23 cellular contexts compared by ENCODE assay signal in genomic region chr20:3081641-3082040, GRCh38. TPM values are rescaled to one million over a fixed set of nuclear protein-coding genes. Genes with fewer than 3 reads are reported as not detected.
A peak's percentile ranks its signal among the peaks of the same experiment; 100 is the strongest.
DNase-seq lines count a peak whose midpoint lies in the region; ATAC-seq, FAIRE-seq and TF ChIP-seq lines count a peak whose summit lies in the region.
"Had no signal": no experiment of that assay in that cellular context is flagged by ENCODE, and none has a peak within 500 bp of the region (broad histone marks: within the 10 kb centered on the region; RNA-seq: fewer than 3 reads in every experiment).

No MANE protein-coding gene starts in this region.

- H3K27me3 ChIP-seq in CD4-positive, alpha-beta memory T cell (ENCODE audit: insufficient read depth, low read length) = peaks cover 16% of the 10 kb centered on the region
- no peaks in the 10 kb centered on the region for H3K27me3 ChIP-seq in Panc1 (ENCODE audit: control insufficient read depth, insufficient read depth, low read length)
- peaks cover 32 to 47% of the 10 kb centered on the region in 2 experiments for H3K27me3 ChIP-seq in endothelial cell of umbilical vein (ENCODE audit: control insufficient read depth in 2 of 2, insufficient read depth in 2 of 2, low read length in 2 of 2)
- peaks cover 24% of the 10 kb centered on the region for H3K27me3 ChIP-seq in mammary epithelial cell (ENCODE audit: insufficient read depth, low read length)

- H3K4me3 ChIP-seq in CD4-positive, alpha-beta memory T cell (ENCODE audit: low read length in 2 of 2) = no peak overlapping the region
- H3K4me3 ChIP-seq in Panc1 (ENCODE audit: low read depth in 2 of 2, low read length in 2 of 2) (no peak overlapping the region), endothelial cell of umbilical vein (replicated peaks in 1 of 3; ENCODE audit: insufficient read depth in 1 of 3, low read depth in 1 of 3, low read length in 3 of 3) (no peak overlapping the region), mammary epithelial cell (replicated peaks in 1 of 3; ENCODE audit: insufficient read depth in 1 of 3, low read depth in 2 of 3, low read length in 3 of 3) (no peak overlapping the region)
- H3K4me3 ChIP-seq: BLaER1 had no signal

- no TSS peak for BruUV-seq in Panc1 (replicated peaks; lab: Mats Ljungman, UMichigan)
- BruUV-seq in endothelial cell of umbilical vein (replicated peaks; lab: Mats Ljungman, UMichigan) = no TSS peak
- BruUV-seq in mammary epithelial cell (replicated peaks; lab: Mats Ljungman, UMichigan) = no TSS peak

- no peak for TF ChIP-seq POLR2A in endothelial cell of umbilical vein (IDR thresholded peaks at IDR 0.05; ENCODE audit: low read depth, low read length)

- POLR2A ChIA-PET in CD4-positive, alpha-beta memory T cell (lab: Charles Lee; ENCODE audit: partially characterized antibody) = no interaction called here
- POLR2A ChIA-PET in Panc1 (lab: Charles Lee) = no interaction called here
- POLR2A ChIA-PET in endothelial cell of umbilical vein (lab: Charles Lee) = no interaction called here

- dilution Hi-C loops in endothelial cell of umbilical vein (cut with MboI; ENCODE audit: extremely low pct_ligation_motif_present, low sequenced_read_pairs) (no loop called here), mammary epithelial cell (cut with HindIII; ENCODE audit: low sequenced_read_pairs) (no loop called here)

- peaks cover 4 to 16% (median 5%) of the 10 kb centered on the region in 4 donors for H3K4me1 Mint-ChIP-seq in CD4-positive, alpha-beta memory T cell
- peaks cover 3% of the 10 kb centered on the region for H3K4me1 Mint-ChIP-seq in osteocyte (ENCODE audit: unreplicated experiment)
- H3K4me1 Mint-ChIP-seq: neural crest cell had no signal

- no peak overlapping the region for H3K27ac ChIP-seq in CD4-positive, alpha-beta memory T cell (ENCODE audit: low read depth, low read length)
- H3K27ac ChIP-seq in Panc1 (ENCODE audit: low read length) (no peak overlapping the region), endothelial cell of umbilical vein (ENCODE audit: insufficient read depth, low read depth, low read length) (no peak overlapping the region), mammary epithelial cell (ENCODE audit: insufficient read depth, low read depth, low read length) (no peak overlapping the region)
- H3K27ac ChIP-seq: BLaER1, esophagus squamous epithelium, tibial artery had no signal

- H3K4me2 ChIP-seq in endothelial cell of umbilical vein (ENCODE audit: insufficient read depth, low read length) (no peak overlapping the region), mammary epithelial cell (ENCODE audit: insufficient read depth, low read depth, low read length) (no peak overlapping the region)
- H3K4me2 ChIP-seq: BLaER1 had no signal

- no peaks in the 10 kb centered on the region for H3K9me1 ChIP-seq in endothelial cell of umbilical vein (replicated peaks; ENCODE audit: control insufficient read depth, extremely low read depth, insufficient read depth, low read length)

- ATAC-seq in Panc1 (peak; percentile 4; the same call in 1 of the 2 replicates), HG03196 (IDR thresholded peaks at IDR 0.05; ENCODE audit: unreplicated experiment) (no peak), GM18498 (IDR thresholded peaks at IDR 0.05; ENCODE audit: unreplicated experiment) (no peak)
- ATAC-seq: stimulated activated naive CD8-positive, alpha-beta T cell treated with anti-CD3 and anti-CD28 coated beads, Interleukin-15, Interleukin-2, amounts not matched to agents 100 U/mL and 50 U/mL, for 24 hours had no signal

- H2AFZ ChIP-seq in endothelial cell of umbilical vein (ENCODE audit: low read depth, low read length) = no peak overlapping the region
- no peak overlapping the region for H2AFZ ChIP-seq in mammary epithelial cell (ENCODE audit: low read depth, low read length)

- H3K79me2 ChIP-seq in endothelial cell of umbilical vein (ENCODE audit: control insufficient read depth, insufficient read depth, low read length) = no peaks in the 10 kb centered on the region
- H3K79me2 ChIP-seq in mammary epithelial cell (ENCODE audit: insufficient read depth, low read length) = no peaks in the 10 kb centered on the region

- peaks cover 20 to 34% of the 10 kb centered on the region in 2 donors for H3K27me3 Mint-ChIP-seq in CD4-positive, alpha-beta memory T cell
- peaks cover 57% of the 10 kb centered on the region for H3K27me3 Mint-ChIP-seq in osteocyte (ENCODE audit: unreplicated experiment)

- H4K20me1 ChIP-seq in endothelial cell of umbilical vein (replicated peaks; ENCODE audit: control insufficient read depth, extremely low read depth, insufficient read depth, low read length) (no peaks in the 10 kb centered on the region), mammary epithelial cell (ENCODE audit: insufficient read depth, low read length) (no peaks in the 10 kb centered on the region)

- TF ChIP-seq CTCF in Panc1 (IDR thresholded peaks at IDR 0.05) = no peak
- TF ChIP-seq CTCF in endothelial cell of umbilical vein (IDR thresholded peaks at IDR 0.05; ENCODE audit: extremely low read depth in 1 of 2, insufficient read depth in 1 of 2, low read depth in 1 of 2, low read length in 2 of 2) = no peak
- no peak for TF ChIP-seq CTCF in osteocyte (IDR thresholded peaks at IDR 0.05)
- no peak for TF ChIP-seq CTCF in mammary epithelial cell (conservative IDR thresholded peaks at IDR 0.05 in 1 of 2, IDR thresholded peaks at IDR 0.05 in 1 of 2; ENCODE audit: extremely low read depth in 1 of 2, insufficient read depth in 1 of 2, low read depth in 1 of 2, low read length in 2 of 2)

- WGBS in mammary epithelial cell (ENCODE audit: low coverage, missing lambda C conversion rate) = 92% methylated on average over 11 of the region's 11 CpGs

- H3K36me3 ChIP-seq in CD4-positive, alpha-beta memory T cell (ENCODE audit: insufficient read depth, low read length) = no peaks in the 10 kb centered on the region
- no peaks in the 10 kb centered on the region for H3K36me3 ChIP-seq in Panc1 (ENCODE audit: control insufficient read depth, insufficient read depth, low read length)
- no peaks in the 10 kb centered on the region for H3K36me3 ChIP-seq in endothelial cell of umbilical vein (ENCODE audit: control insufficient read depth in 2 of 2, extremely low read depth in 1 of 2, insufficient read depth in 2 of 2, low read length in 2 of 2)
- no peaks in the 10 kb centered on the region for H3K36me3 ChIP-seq in mammary epithelial cell (ENCODE audit: insufficient read depth, low read length)
- H3K36me3 ChIP-seq: BLaER1, esophagus squamous epithelium, tibial artery had no signal

- H3K27ac Mint-ChIP-seq in CD4-positive, alpha-beta memory T cell = no peak overlapping the region
- no peak overlapping the region for H3K27ac Mint-ChIP-seq in osteocyte (ENCODE audit: unreplicated experiment)

- H3K36me3 Mint-ChIP-seq in CD4-positive, alpha-beta memory T cell = no peaks in the 10 kb centered on the region
- H3K36me3 Mint-ChIP-seq in osteocyte (ENCODE audit: unreplicated experiment) = no peaks in the 10 kb centered on the region

- peaks cover 16% of the 10 kb centered on the region for H3K4me1 ChIP-seq in CD4-positive, alpha-beta memory T cell (ENCODE audit: insufficient read depth, low read length)
- H3K4me1 ChIP-seq in Panc1 (ENCODE audit: control insufficient read depth, insufficient read depth, low read length) = peaks cover 16% of the 10 kb centered on the region
- H3K4me1 ChIP-seq in endothelial cell of umbilical vein (ENCODE audit: control insufficient read depth, extremely low read depth, insufficient read depth, low read length) = peaks cover 2% of the 10 kb centered on the region
- H3K4me1 ChIP-seq in mammary epithelial cell (ENCODE audit: insufficient read depth, low read length) = no peaks in the 10 kb centered on the region
- H3K4me1 ChIP-seq: BLaER1 had no signal

- in situ Hi-C loops in Panc1 (cut with HindIII; ENCODE audit: low pct_unique_long_range_greater_than_20kb, low sequenced_read_pairs) (no loop called here), mammary epithelial cell (cut with MboI; ENCODE audit: low sequenced_read_pairs in 2 of 2) (no loop called here)

- FAIRE-seq in endothelial cell of umbilical vein (lab: Jason Lieb, UNC) = no peak
- FAIRE-seq: astrocyte had no signal

- CTCF ChIA-PET in CD4-positive, alpha-beta memory T cell (lab: Charles Lee; ENCODE audit: partially characterized antibody) = no interaction called here
- CTCF ChIA-PET in Panc1 (lab: Charles Lee) (no interaction called here), endothelial cell of umbilical vein (lab: Charles Lee) (no interaction called here), mammary epithelial cell (lab: Charles Lee; ENCODE audit: low non-redundant PET) (no interaction called here)

- H3K9me3 ChIP-seq in CD4-positive, alpha-beta memory T cell (ENCODE audit: control insufficient read depth in 1 of 2, low read length in 2 of 2) = no peaks in the 10 kb centered on the region
- H3K9me3 ChIP-seq in Panc1 (ENCODE audit: control insufficient read depth, insufficient read depth, low read depth, low read length) (no peaks in the 10 kb centered on the region), endothelial cell of umbilical vein (replicated peaks; ENCODE audit: control insufficient read depth, insufficient read depth, low read length) (no peaks in the 10 kb centered on the region), mammary epithelial cell (replicated peaks; ENCODE audit: insufficient read depth, low read length) (no peaks in the 10 kb centered on the region)
- H3K9me3 ChIP-seq: BLaER1, esophagus squamous epithelium, tibial artery had no signal

- DNase-seq in CD4-positive, alpha-beta memory T cell = no peak
- DNase-seq in Panc1 (ENCODE audit: low read depth, low spot score) (no peak), endothelial cell of umbilical vein (ENCODE audit: low read depth, low spot score) (no peak), osteocyte (ENCODE audit: extremely low spot score, unreplicated experiment) (no peak), mammary epithelial cell (no peak)
- DNase-seq: activated CD8-positive, alpha-beta memory T cell treated with anti-CD3 and anti-CD28 coated beads, Interleukin-2, amount 50 U/mL, for 48 hours; activated naive CD4-positive, alpha-beta T cell; cerebellar nuclear complex; effector CD8-positive, alpha-beta T cell; esophagus squamous epithelium; GF-D8; KBM-7; mesenchymal stem cell; stimulated activated CD4-positive, alpha-beta T cell treated with anti-CD3 and anti-CD28 coated beads, Interleukin-2, amount 100 ng/mL, for 48 hours; stimulated activated naive CD8-positive, alpha-beta T cell treated with anti-CD3 and anti-CD28 coated beads, Interleukin-15, Interleukin-2, amounts not matched to agents 100 U/mL and 50 U/mL, for 24 hours had no signal

- intact Hi-C loops in CD4-positive, alpha-beta memory T cell (cut with micrococcal nuclease) = no loop called here
- intact Hi-C loops in Panc1 (cut with micrococcal nuclease; ENCODE audit: unreplicated experiment) (no loop called here), endothelial cell of umbilical vein (cut with micrococcal nuclease) (no loop called here), mammary epithelial cell (cut with micrococcal nuclease) (no loop called here)

- H3K9me3 Mint-ChIP-seq in CD4-positive, alpha-beta memory T cell = no peaks in the 10 kb centered on the region
- no peaks in the 10 kb centered on the region for H3K9me3 Mint-ChIP-seq in osteocyte (ENCODE audit: unreplicated experiment)
- H3K9me3 Mint-ChIP-seq: neural crest cell had no signal

- H3K4me3 Mint-ChIP-seq in CD4-positive, alpha-beta memory T cell = peak overlapping the region in 7 of 8 donors; percentile 7 to 79 (median 20)
- H3K4me3 Mint-ChIP-seq in osteocyte (ENCODE audit: unreplicated experiment) = peak overlapping the region; percentile 44
- H3K4me3 Mint-ChIP-seq: neural crest cell had no signal

- H3K9ac ChIP-seq in endothelial cell of umbilical vein (replicated peaks; ENCODE audit: extremely low read depth, insufficient read depth, low read length) (no peak overlapping the region), mammary epithelial cell (ENCODE audit: insufficient read depth, low read length) (no peak overlapping the region)
- H3K9ac ChIP-seq: BLaER1 had no signal

RNA-seq across cellular contexts. Expression of gene AVP, which starts 2.9 kb away (rescaled TPM):
- not detected for total RNA-seq in CD4-positive, alpha-beta memory T cell
- polyA plus RNA-seq in CD4-positive, alpha-beta memory T cell = not detected
- not detected for total RNA-seq in Panc1 (2021; ENCODE audit: unreplicated experiment)
- polyA plus RNA-seq in Panc1 (2012; ENCODE audit: insufficient read length) = not detected
- not detected in 2 replicates for total RNA-seq in endothelial cell of umbilical vein
- polyA plus RNA-seq in endothelial cell of umbilical vein = not detected in 2 replicates
- not detected in 2 replicates for polyA plus RNA-seq in endothelial cell of umbilical vein (2011; cell fraction: cytosol; rRNA removed)
- polyA plus RNA-seq in endothelial cell of umbilical vein (2011; cell fraction: nucleus; rRNA removed) = not detected in 2 replicates
- not detected in 2 replicates for polyA plus RNA-seq in endothelial cell of umbilical vein (2012)
- polyA minus RNA-seq in endothelial cell of umbilical vein = not detected in 2 replicates
- polyA minus RNA-seq in endothelial cell of umbilical vein (2011; cell fraction: cytosol; rRNA and poly(A)+ RNA removed) = not detected
- polyA minus RNA-seq in endothelial cell of umbilical vein (2011; cell fraction: nucleus; rRNA and poly(A)+ RNA removed) = not detected in 2 replicates
- not detected in 2 replicates for total RNA-seq in osteocyte
- total RNA-seq in mammary epithelial cell = not detected
- polyA plus RNA-seq in mammary epithelial cell = not detected
- polyA minus RNA-seq in mammary epithelial cell = not detected
- total RNA-seq: astrocyte, esophagus squamous epithelium, neural crest cell, smooth muscle cell had no signal
- polyA plus RNA-seq: smooth muscle cell had no signal

RNA-seq across cellular contexts. Expression of gene OXT, which starts 10.2 kb away (rescaled TPM):
- total RNA-seq in CD4-positive, alpha-beta memory T cell = 1 to 10 TPM in 1 of 2 experiments, not detected in 1; 1.5 TPM
- polyA plus RNA-seq in CD4-positive, alpha-beta memory T cell = under 1 TPM in 1 of 2 donors, not detected in 1; 1.00 TPM
- total RNA-seq in Panc1 (2021; ENCODE audit: unreplicated experiment) (not detected), endothelial cell of umbilical vein (not detected in 2 replicates), osteocyte (not detected in 2 replicates), mammary epithelial cell (not detected)
- 0.45 TPM for polyA plus RNA-seq in Panc1 (2012; ENCODE audit: insufficient read length)
- polyA plus RNA-seq in endothelial cell of umbilical vein (not detected in 2 replicates), mammary epithelial cell (not detected)
- not detected in 2 replicates for polyA plus RNA-seq in endothelial cell of umbilical vein (2011; cell fraction: cytosol; rRNA removed)
- not detected in 2 replicates for polyA plus RNA-seq in endothelial cell of umbilical vein (2011; cell fraction: nucleus; rRNA removed)
- not detected in 2 replicates for polyA plus RNA-seq in endothelial cell of umbilical vein (2012)
- polyA minus RNA-seq in endothelial cell of umbilical vein (not detected in 2 replicates), mammary epithelial cell (not detected)
- polyA minus RNA-seq in endothelial cell of umbilical vein (2011; cell fraction: cytosol; rRNA and poly(A)+ RNA removed) = not detected
- polyA minus RNA-seq in endothelial cell of umbilical vein (2011; cell fraction: nucleus; rRNA and poly(A)+ RNA removed) = not detected in 2 replicates
- total RNA-seq: astrocyte, esophagus squamous epithelium, neural crest cell, smooth muscle cell had no signal

RNA-seq across cellular contexts. Expression of gene MRPS26, which starts 35.8 kb away (rescaled TPM):
- 10 to 100 TPM; 31.6 to 32.2 TPM for total RNA-seq in CD4-positive, alpha-beta memory T cell
- polyA plus RNA-seq in CD4-positive, alpha-beta memory T cell = 10 to 100 TPM; 64.0 to 66.4 TPM
- total RNA-seq in Panc1 (2021; ENCODE audit: unreplicated experiment) = 52.7 TPM
- polyA plus RNA-seq in Panc1 (2012; ENCODE audit: insufficient read length) = 90.5 TPM
- total RNA-seq in endothelial cell of umbilical vein = 41.2 and 43.9 TPM in 2 replicates
- 41.0 and 48.7 TPM in 2 replicates for polyA plus RNA-seq in endothelial cell of umbilical vein
- 39.0 and 48.8 TPM in 2 replicates for polyA plus RNA-seq in endothelial cell of umbilical vein (2011; cell fraction: cytosol; rRNA removed)
- 17.1 and 18.0 TPM in 2 replicates for polyA plus RNA-seq in endothelial cell of umbilical vein (2011; cell fraction: nucleus; rRNA removed)
- polyA plus RNA-seq in endothelial cell of umbilical vein (2012) = 40.9 and 42.0 TPM in 2 replicates
- 12.5 and 16.1 TPM in 2 replicates for polyA minus RNA-seq in endothelial cell of umbilical vein
- polyA minus RNA-seq in endothelial cell of umbilical vein (2011; cell fraction: cytosol; rRNA and poly(A)+ RNA removed) = 23.8 TPM
- 2.9 and 4.5 TPM in 2 replicates for polyA minus RNA-seq in endothelial cell of umbilical vein (2011; cell fraction: nucleus; rRNA and poly(A)+ RNA removed)
- 40.1 and 44.4 TPM in 2 replicates for total RNA-seq in osteocyte
- 10 to 100 TPM; 25.3 to 54.7 TPM for total RNA-seq in mammary epithelial cell
- 55.9 TPM for polyA plus RNA-seq in mammary epithelial cell
- 3.5 TPM for polyA minus RNA-seq in mammary epithelial cell

RNA-seq across cellular contexts. Expression of gene GNRH2, which starts 38.2 kb away (rescaled TPM):
- total RNA-seq in CD4-positive, alpha-beta memory T cell = 1 to 10 TPM; 1.2 to 1.9 TPM
- polyA plus RNA-seq in CD4-positive, alpha-beta memory T cell = not detected
- 0.49 TPM for total RNA-seq in Panc1 (2021; ENCODE audit: unreplicated experiment)
- 0.29 TPM for polyA plus RNA-seq in Panc1 (2012; ENCODE audit: insufficient read length)
- total RNA-seq in endothelial cell of umbilical vein = 1.7 and 1.9 TPM in 2 replicates
- 0.13 TPM in 1 of 2 replicates, not detected in the other for polyA plus RNA-seq in endothelial cell of umbilical vein
- not detected in 2 replicates for polyA plus RNA-seq in endothelial cell of umbilical vein (2011; cell fraction: cytosol; rRNA removed)
- polyA plus RNA-seq in endothelial cell of umbilical vein (2011; cell fraction: nucleus; rRNA removed) = 2.4 and 3.2 TPM in 2 replicates
- polyA plus RNA-seq in endothelial cell of umbilical vein (2012) = not detected in 2 replicates
- 0.85 and 1.7 TPM in 2 replicates for polyA minus RNA-seq in endothelial cell of umbilical vein
- polyA minus RNA-seq in endothelial cell of umbilical vein (2011; cell fraction: cytosol; rRNA and poly(A)+ RNA removed) = not detected
- polyA minus RNA-seq in endothelial cell of umbilical vein (2011; cell fraction: nucleus; rRNA and poly(A)+ RNA removed) = 1.3 and 2.8 TPM in 2 replicates
- total RNA-seq in osteocyte = not detected in 2 replicates
- under 1 TPM in 1 of 2 donors, not detected in 1; 0.42 TPM for total RNA-seq in mammary epithelial cell
- not detected for polyA plus RNA-seq in mammary epithelial cell
- not detected for polyA minus RNA-seq in mammary epithelial cell
- total RNA-seq: esophagus squamous epithelium, Right ventricle myocardium inferior, smooth muscle cell had no signal
- polyA plus RNA-seq: smooth muscle cell had no signal
